Comparison of ENCODE assay signal across 1 cellular context in genomic region chr6:65182681-65183080, GRCh38.
TF ChIP-seq lines count a peak whose summit lies in the region.

No MANE protein-coding gene starts in this region.

TF ChIP-seq in GM23338, 12 proteins besides CTCF, POLR2A, EP300 and RAD21 (continued from another document):
- no peak for TF ChIP-seq EZH2phosphoT487 (IDR thresholded peaks at IDR 0.05; ENCODE audit: unreplicated experiment)
